Comparison of ENCODE assay signal across 8 cellular contexts in the genomic region with DNA sequence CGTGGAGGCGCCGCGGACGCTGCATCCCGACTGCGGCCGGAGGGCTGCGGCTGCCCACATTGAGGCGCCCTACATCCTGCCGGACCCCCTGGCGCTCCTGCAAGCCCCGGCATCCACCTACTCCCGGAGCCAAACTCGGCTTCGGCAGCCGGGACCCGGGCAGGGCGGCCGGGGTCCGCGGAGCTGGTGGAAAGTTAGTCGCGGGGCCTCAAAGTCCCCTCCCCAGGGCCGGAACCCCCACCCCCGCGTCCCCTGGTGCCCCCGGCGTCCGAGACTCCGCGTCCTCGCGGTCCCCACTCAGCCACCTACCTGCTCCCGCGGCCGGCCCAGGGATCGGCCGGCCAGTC. TPM values are rescaled to one million over a fixed set of nuclear protein-coding genes. Genes with fewer than 3 reads are reported as not detected.
DNase-seq lines count a peak whose midpoint lies in the region; ATAC-seq, FAIRE-seq and TF ChIP-seq lines count a peak whose summit lies in the region.

No MANE protein-coding gene starts in this region.

- H3K9me3 ChIP-seq in iPS-18a (ENCODE audit: control insufficient read depth, low read depth, low read length), result no peaks in the 10 kb centered on the region

- no peaks in the 10 kb centered on the region for H3K36me3 Mint-ChIP-seq in WTC11
- no peaks in the 10 kb centered on the region for H3K36me3 Mint-ChIP-seq in stimulated activated memory B cell treated with anti-CD40 and anti-IgM and Interleukin-4, amounts not matched to agents 10 μg/mL and 1 μg/mL and 100 μg/mL, for 72 hours

- H3K4me3 Mint-ChIP-seq in WTC11, result peak overlapping the region; percentile 33; the same call in 1 of the 2 replicates
- H3K4me3 Mint-ChIP-seq in stimulated activated memory B cell treated with anti-CD40 and anti-IgM and Interleukin-4, amounts not matched to agents 10 μg/mL and 1 μg/mL and 100 μg/mL, for 72 hours, result peak overlapping the region; percentile 79

- H3K9ac ChIP-seq in iPS-18a (ENCODE audit: low read length), result no peak overlapping the region

- no peak overlapping the region for H3K27ac ChIP-seq in iPS-18a (ENCODE audit: low read length)

- H3K27me3 Mint-ChIP-seq in WTC11 (ENCODE audit: low read depth), result peaks cover 81% of the 10 kb centered on the region
- H3K27me3 Mint-ChIP-seq in stimulated activated memory B cell treated with anti-CD40 and anti-IgM and Interleukin-4, amounts not matched to agents 10 μg/mL and 1 μg/mL and 100 μg/mL, for 72 hours, result peaks cover 72% of the 10 kb centered on the region

- POLR2A ChIA-PET in WTC11 (lab: Charles Lee), result no interaction called here

- no peak for FAIRE-seq in GM19239 (lab: Jason Lieb, UNC)

- DNase-seq in H7 (peak; percentile 82), WTC11 (ENCODE audit: low spot score) (peak; percentile 37), GM19238 (ENCODE audit: insufficient read length, low spot score) (no peak), AG20443 (ENCODE audit: low spot score) (no peak), GM19239 (ENCODE audit: insufficient read length, low spot score) (no peak)
- no peak for DNase-seq in activated CD4-positive, alpha-beta T cell treated with anti-CD3 and anti-CD28 coated beads, Interleukin-2, amount 50 U/mL, for 48 hours

- TF ChIP-seq CTCF in WTC11 (IDR thresholded peaks at IDR 0.05), result no peak

- ATAC-seq in WTC11, result 0 out of 2 replicates have a peak, but pooled peaks have one; percentile 1
- no peak for ATAC-seq in stimulated activated memory B cell treated with anti-CD40 and anti-IgM and Interleukin-4, amounts not matched to agents 10 μg/mL and 1 μg/mL and 100 μg/mL, for 72 hours

- H3K4me3 ChIP-seq in H7 (ENCODE audit: insufficient read depth, low read depth, low read length) (peak overlapping the region; percentile 61), iPS-18a (ENCODE audit: low read length) (peak overlapping the region; percentile 64)

- H3K4me1 Mint-ChIP-seq in WTC11, result peaks cover 43% of the 10 kb centered on the region
- peaks cover 20% of the 10 kb centered on the region for H3K4me1 Mint-ChIP-seq in stimulated activated memory B cell treated with anti-CD40 and anti-IgM and Interleukin-4, amounts not matched to agents 10 μg/mL and 1 μg/mL and 100 μg/mL, for 72 hours

- H3K36me3 ChIP-seq in H7 (replicated peaks; ENCODE audit: control insufficient read depth, insufficient read depth, low read length), result no peaks in the 10 kb centered on the region
- H3K36me3 ChIP-seq in iPS-18a (ENCODE audit: control insufficient read depth, low read depth, low read length), result no peaks in the 10 kb centered on the region

- no peaks in the 10 kb centered on the region for H3K9me3 Mint-ChIP-seq in WTC11
- no peaks in the 10 kb centered on the region for H3K9me3 Mint-ChIP-seq in stimulated activated memory B cell treated with anti-CD40 and anti-IgM and Interleukin-4, amounts not matched to agents 10 μg/mL and 1 μg/mL and 100 μg/mL, for 72 hours

- peaks cover 17% of the 10 kb centered on the region for H3K4me1 ChIP-seq in iPS-18a (ENCODE audit: control insufficient read depth, low read depth, low read length)

- CTCF ChIA-PET in WTC11 (lab: Charles Lee), result interaction anchor here (1.0 to 2.4 kb wide), 3 partner anchors 10 to 221 kb away, joined by 3 to 8 read pairs (median 3); no protein-coding TSS in a partner anchor

- peaks cover 79% of the 10 kb centered on the region for H3K27me3 ChIP-seq in H7 (ENCODE audit: control insufficient read depth, insufficient read depth, low read length)
- H3K27me3 ChIP-seq in iPS-18a (ENCODE audit: control insufficient read depth, insufficient read depth, low read length), result peaks cover 76% of the 10 kb centered on the region

- H3K27ac Mint-ChIP-seq in WTC11, result no peak overlapping the region
- H3K27ac Mint-ChIP-seq in stimulated activated memory B cell treated with anti-CD40 and anti-IgM and Interleukin-4, amounts not matched to agents 10 μg/mL and 1 μg/mL and 100 μg/mL, for 72 hours, result peak overlapping the region; percentile 23

TF ChIP-seq in WTC11, 78 proteins besides CTCF, POLR2A, EP300 and RAD21:
- TF ChIP-seq, protein P1, sequence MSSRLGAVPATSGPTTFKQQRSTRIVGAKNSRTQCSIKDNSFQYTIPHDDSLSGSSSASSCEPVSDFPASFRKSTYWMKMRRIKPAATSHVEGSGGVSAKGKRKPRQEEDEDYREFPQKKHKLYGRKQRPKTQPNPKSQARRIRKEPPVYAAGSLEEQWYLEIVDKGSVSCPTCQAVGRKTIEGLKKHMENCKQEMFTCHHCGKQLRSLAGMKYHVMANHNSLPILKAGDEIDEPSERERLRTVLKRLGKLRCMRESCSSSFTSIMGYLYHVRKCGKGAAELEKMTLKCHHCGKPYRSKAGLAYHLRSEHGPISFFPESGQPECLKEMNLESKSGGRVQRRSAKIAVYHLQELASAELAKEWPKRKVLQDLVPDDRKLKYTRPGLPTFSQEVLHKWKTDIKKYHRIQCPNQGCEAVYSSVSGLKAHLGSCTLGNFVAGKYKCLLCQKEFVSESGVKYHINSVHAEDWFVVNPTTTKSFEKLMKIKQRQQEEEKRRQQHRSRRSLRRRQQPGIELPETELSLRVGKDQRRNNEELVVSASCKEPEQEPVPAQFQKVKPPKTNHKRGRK (CRISPR knock-in tag; IDR thresholded peaks at IDR 0.05; ENCODE audit: borderline replicate concordance), result no peak
- TF ChIP-seq ZNF121 (CRISPR knock-in tag; IDR thresholded peaks at IDR 0.05) (no peak), RELA (CRISPR knock-in tag; IDR thresholded peaks at IDR 0.05; ENCODE audit: borderline replicate concordance) (no peak), GRHL2 (CRISPR knock-in tag; IDR thresholded peaks at IDR 0.05; ENCODE audit: insufficient replicate concordance, severe bottlenecking) (no peak), ELF4 (CRISPR knock-in tag; IDR thresholded peaks at IDR 0.05; ENCODE audit: low read depth) (no peak)
- TF ChIP-seq, protein P2, sequence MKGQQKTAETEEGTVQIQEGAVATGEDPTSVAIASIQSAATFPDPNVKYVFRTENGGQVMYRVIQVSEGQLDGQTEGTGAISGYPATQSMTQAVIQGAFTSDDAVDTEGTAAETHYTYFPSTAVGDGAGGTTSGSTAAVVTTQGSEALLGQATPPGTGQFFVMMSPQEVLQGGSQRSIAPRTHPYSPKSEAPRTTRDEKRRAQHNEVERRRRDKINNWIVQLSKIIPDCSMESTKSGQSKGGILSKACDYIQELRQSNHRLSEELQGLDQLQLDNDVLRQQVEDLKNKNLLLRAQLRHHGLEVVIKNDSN (CRISPR knock-in tag; IDR thresholded peaks at IDR 0.05), result no peak
- TF ChIP-seq, protein P3, sequence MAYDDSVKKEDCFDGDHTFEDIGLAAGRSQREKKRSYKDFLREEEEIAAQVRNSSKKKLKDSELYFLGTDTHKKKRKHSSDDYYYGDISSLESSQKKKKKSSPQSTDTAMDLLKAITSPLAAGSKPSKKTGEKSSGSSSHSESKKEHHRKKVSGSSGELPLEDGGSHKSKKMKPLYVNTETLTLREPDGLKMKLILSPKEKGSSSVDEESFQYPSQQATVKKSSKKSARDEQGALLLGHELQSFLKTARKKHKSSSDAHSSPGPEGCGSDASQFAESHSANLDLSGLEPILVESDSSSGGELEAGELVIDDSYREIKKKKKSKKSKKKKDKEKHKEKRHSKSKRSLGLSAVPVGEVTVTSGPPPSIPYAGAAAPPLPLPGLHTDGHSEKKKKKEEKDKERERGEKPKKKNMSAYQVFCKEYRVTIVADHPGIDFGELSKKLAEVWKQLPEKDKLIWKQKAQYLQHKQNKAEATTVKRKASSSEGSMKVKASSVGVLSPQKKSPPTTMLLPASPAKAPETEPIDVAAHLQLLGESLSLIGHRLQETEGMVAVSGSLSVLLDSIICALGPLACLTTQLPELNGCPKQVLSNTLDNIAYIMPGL (CRISPR knock-in tag; IDR thresholded peaks at IDR 0.05), result peak; percentile 75; the same call in 1 of the 2 replicates
TF ChIP-seq in WTC11: peak in this region for 1.

RNA-seq across cellular contexts. Expression of a gene that starts 0.3 kb away (rescaled TPM):
- total RNA-seq in H7 (2014; rRNA removed; shearing (Covaris generic)), result 0.67 and 0.76 TPM in 2 replicates
- 2.7 to 3.3 TPM (median 2.7 TPM) in 3 replicates for total RNA-seq in WTC11 (2021)

RNA-seq across cellular contexts. Expression of a gene that starts 40.1 kb away (rescaled TPM):
- total RNA-seq in H7 (2014; rRNA removed; shearing (Covaris generic)), result 26.9 and 28.4 TPM in 2 replicates
- total RNA-seq in WTC11 (2021), result 32.8 to 35.4 TPM (median 32.9 TPM) in 3 replicates

Comparison
In these comparisons a context has a peak if more than half of its experiments do, and no peak if none do; other contexts are left out.
1. DNase-seq: peak in H7 (single experiment) and WTC11 (single experiment); none in GM19238 (single experiment), AG20443 (single experiment), GM19239 (single experiment) and activated CD4-positive, alpha-beta T cell treated with anti-CD3 and anti-CD28 coated beads, Interleukin-2, amount 50 U/mL, for 48 hours (0 of 2).